In the genomic region with DNA sequence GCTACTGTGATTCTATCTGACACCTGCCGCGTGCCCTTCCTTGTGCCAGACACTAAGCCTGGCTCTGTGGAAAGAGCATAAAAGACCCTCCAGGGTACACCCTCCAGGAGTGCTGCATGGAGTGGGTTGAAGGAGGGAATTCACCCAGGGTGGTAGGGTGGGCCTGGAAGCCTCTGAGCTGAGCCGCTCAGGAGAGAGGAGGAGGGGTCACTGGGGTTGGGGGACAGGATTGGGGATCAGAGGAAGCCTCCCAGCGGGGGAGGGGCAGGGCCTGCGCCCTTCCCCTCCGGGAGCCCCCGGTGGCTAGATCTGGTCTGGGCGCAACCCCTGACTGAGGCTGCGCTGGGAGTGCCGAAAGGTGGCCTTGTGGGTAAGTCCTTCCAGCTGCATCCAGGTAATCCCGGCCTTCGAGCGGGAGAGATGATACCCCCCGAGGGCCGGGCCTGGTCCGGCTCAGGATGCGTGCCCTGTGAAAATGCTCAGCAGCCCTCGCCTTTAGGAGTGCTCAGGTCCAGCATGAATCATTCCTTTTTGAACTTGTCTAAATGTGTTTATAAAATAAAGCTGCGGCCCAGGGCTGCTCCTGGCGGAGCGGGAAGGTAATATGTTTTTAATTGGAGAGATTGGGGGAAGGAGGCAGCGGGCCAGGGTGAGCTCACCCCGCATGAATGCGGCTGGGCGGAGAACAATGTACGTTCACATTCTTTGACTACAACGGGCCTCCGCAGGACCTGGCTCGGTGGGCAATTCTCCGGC, we compare ENCODE assay signal across 11 cellular contexts.
DNase-seq lines count a peak whose midpoint lies in the region; ATAC-seq, FAIRE-seq and TF ChIP-seq lines count a peak whose summit lies in the region.
"Had no signal": no experiment of that assay in that cellular context is flagged by ENCODE, and none has a peak within 500 bp of the region (broad histone marks: within the 10 kb centered on the region; RNA-seq: fewer than 3 reads in every experiment).

No MANE protein-coding gene starts in this region.

- peak overlapping the region; percentile 59 for H3K9ac ChIP-seq in HUES64 (ENCODE audit: low read depth, low read length)

- DNase-seq in ecto neural progenitor cell (ENCODE audit: low spot score) = peak; percentile 84
- DNase-seq in kidney tubule cell (ENCODE audit: low spot score) = peak; percentile 62
- DNase-seq in tibial nerve (ENCODE audit: low spot score in 2 of 2) = peak; percentile 21 to 28
- DNase-seq in NCI-H510A (lab: John Stamatoyannopoulos, UW) = no peak
- DNase-seq in NCI-H526 treated with DMSO at 0.1 percent for 48 hours (lab: John Stamatoyannopoulos, UW) = no peak
- no peak for DNase-seq in D721Med (ENCODE audit: insufficient read length, low spot score)
- DNase-seq: NCI-H2171 treated with DMSO at 0.1 percent for 48 hours, right lobe of liver, SW 1271 had no signal

- H3K27ac ChIP-seq in HUES64 (ENCODE audit: low read depth, low read length) (peak overlapping the region; percentile 76), tibial nerve (peak overlapping the region in 3 of 4 donors; percentile 31 to 80 (median 76))
- H3K27ac ChIP-seq: right lobe of liver had no signal

- TF ChIP-seq CTCF in tibial nerve (IDR thresholded peaks at IDR 0.05) (peak in 1 of 5 experiments; percentile 18), D721Med (IDR thresholded peaks at IDR 0.05; ENCODE audit: insufficient read depth, missing control alignments) (no peak)

- no peak for ATAC-seq in GM21576 (IDR thresholded peaks at IDR 0.05; ENCODE audit: unreplicated experiment)

- H3K36me3 ChIP-seq in HUES64 (ENCODE audit: insufficient read depth, low read length) (no peaks in the 10 kb centered on the region), tibial nerve (no peaks in the 10 kb centered on the region)
- H3K36me3 ChIP-seq: right lobe of liver had no signal

- no peak for TF ChIP-seq POLR2A in tibial nerve (IDR thresholded peaks at IDR 0.05)

- H3K4me3 ChIP-seq in HUES64 (ENCODE audit: low read length) = peak overlapping the region; percentile 24; the same call in 1 of the 2 replicates
- H3K4me3 ChIP-seq in tibial nerve = peak overlapping the region in 1 of 4 donors; percentile 16
- H3K4me3 ChIP-seq: right lobe of liver had no signal

- 32% methylated on average over 30 of the region's 30 CpGs for WGBS in HUES64
- 30 to 50% methylated on average over 28 to 30 of the region's 30 CpGs for WGBS in tibial nerve, 2 donors

- H3K4me1 ChIP-seq in HUES64 (ENCODE audit: insufficient read depth, low read length) (peaks cover 20% of the 10 kb centered on the region), tibial nerve (peaks cover 0 to 9% (median 0%) of the 10 kb centered on the region in 4 donors)
- H3K4me1 ChIP-seq: right lobe of liver had no signal

- no peak for FAIRE-seq in D721Med (lab: Jason Lieb, UNC)

- no peaks in the 10 kb centered on the region for H3K9me3 ChIP-seq in HUES64 (ENCODE audit: insufficient read depth, low read depth, low read length)
- no peaks in the 10 kb centered on the region for H3K9me3 ChIP-seq in tibial nerve
- H3K9me3 ChIP-seq: right lobe of liver had no signal

- H3K27me3 ChIP-seq in HUES64 (ENCODE audit: insufficient read depth, low read length) (no peaks in the 10 kb centered on the region), tibial nerve (no peaks in the 10 kb centered on the region)
- H3K27me3 ChIP-seq: right lobe of liver had no signal

- TF ChIP-seq EP300 in tibial nerve (IDR thresholded peaks at IDR 0.05) = no peak

Comparison
In these comparisons a context has a peak if more than half of its experiments do, and no peak if none do; other contexts are left out.
1. DNase-seq: peak in ecto neural progenitor cell (single experiment), kidney tubule cell (single experiment) and tibial nerve (2 of 2); none in NCI-H510A (single experiment), NCI-H526 treated with DMSO at 0.1 percent for 48 hours (single experiment) and D721Med (single experiment).